12 cellular contexts compared by ENCODE assay signal in the genomic region with DNA sequence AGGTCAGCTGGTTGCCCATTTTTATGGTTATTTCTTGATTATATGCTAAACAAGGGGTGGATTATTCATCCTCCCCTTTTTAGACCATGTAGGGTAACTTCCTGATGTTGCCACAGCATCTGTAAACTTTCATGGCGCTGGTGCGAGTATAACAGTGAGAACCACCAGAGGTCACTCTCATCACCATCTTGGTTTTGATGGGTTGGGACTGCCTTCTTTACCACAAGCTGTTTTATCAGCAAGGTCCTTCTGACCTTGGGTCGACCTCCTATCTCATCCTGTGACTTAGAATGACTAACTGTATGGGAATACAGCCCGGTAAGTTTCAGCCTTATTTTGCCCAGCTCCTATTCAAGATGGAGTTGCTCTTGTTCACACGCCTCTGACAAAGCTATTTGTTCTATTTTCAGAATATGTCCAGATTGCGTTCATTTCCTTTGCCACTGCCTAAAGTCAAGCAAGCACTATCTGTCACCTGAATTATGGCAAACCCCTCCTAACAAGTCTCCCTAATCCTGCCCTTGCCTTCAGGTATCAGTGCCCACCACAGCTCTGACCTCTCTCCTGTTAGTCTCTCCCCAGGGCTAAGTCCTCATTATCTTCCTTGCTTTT.
DNase-seq lines count a peak whose midpoint lies in the region; ATAC-seq and TF ChIP-seq lines count a peak whose summit lies in the region.
"Had no signal": no experiment of that assay in that cellular context is flagged by ENCODE, and none has a peak within 500 bp of the region (broad histone marks: within the 10 kb centered on the region; RNA-seq: fewer than 3 reads in every experiment).

No MANE protein-coding gene starts in this region.

- H3K27me3 Mint-ChIP-seq in HFFc6 (ENCODE audit: insufficient read depth), result no peaks in the 10 kb centered on the region

- no peaks in the 10 kb centered on the region for H3K4me1 ChIP-seq in Peyer's patch

- no peaks in the 10 kb centered on the region for H3K9me3 ChIP-seq in Peyer's patch

- POLR2A ChIA-PET in BJ (lab: Charles Lee), result interaction anchor here (0.8 kb wide), 1 partner anchor 11 kb away, joined by 5 read pairs; no protein-coding TSS in a partner anchor

- H3K36me3 ChIP-seq in BJ (ENCODE audit: control insufficient read depth, insufficient read depth, low read length) (no peaks in the 10 kb centered on the region), Peyer's patch (no peaks in the 10 kb centered on the region)

- no peak for ATAC-seq in HG03460 (IDR thresholded peaks at IDR 0.05; ENCODE audit: unreplicated experiment)
- ATAC-seq in GM21737 (IDR thresholded peaks at IDR 0.05; ENCODE audit: unreplicated experiment), result no peak
- ATAC-seq: HCT116 had no signal

- no peaks in the 10 kb centered on the region for H3K9me3 Mint-ChIP-seq in HFFc6

- no peak overlapping the region for H3K27ac Mint-ChIP-seq in HFFc6

- peak; percentile 38 for TF ChIP-seq CTCF in BJ (IDR thresholded peaks at IDR 0.05; ENCODE audit: insufficient read depth, low read depth, low read length)
- TF ChIP-seq CTCF in HFFc6 (IDR thresholded peaks at IDR 0.05), result peak; percentile 72
- TF ChIP-seq CTCF in VCaP (conservative IDR thresholded peaks at IDR 0.05), result peak; percentile 79
- peak in 2 of 6 experiments; percentile 8 to 9 for TF ChIP-seq CTCF in Peyer's patch (IDR thresholded peaks at IDR 0.05)

- no peaks in the 10 kb centered on the region for H3K4me1 Mint-ChIP-seq in HFFc6 (ENCODE audit: low read depth)

- no peak for TF ChIP-seq POLR2A in Peyer's patch (IDR thresholded peaks at IDR 0.05)

- DNase-seq in BJ (ENCODE audit: low read depth) (no peak), HFFc6 (peak; percentile 23), iris pigment epithelial cell (ENCODE audit: low read depth) (peak; percentile 60), Peyer's patch (no peak)
- no peak for DNase-seq in stimulated activated CD4-positive, alpha-beta T cell treated with anti-CD3 and anti-CD28 coated beads, Interleukin-4, amount 100 ng/mL, for 1 hour
- DNase-seq: activated CD4-positive, alpha-beta T cell treated with anti-CD3 and anti-CD28 coated beads for 4 hours; caudate nucleus; NCI-H2081 treated with DMSO at 0.1 percent for 48 hours had no signal

- no peaks in the 10 kb centered on the region; the same call in 1 of the 2 replicates for H3K36me3 Mint-ChIP-seq in HFFc6 (ENCODE audit: low read depth)

- H3K4me3 ChIP-seq in BJ (ENCODE audit: low read depth, low read length) (no peak overlapping the region), Peyer's patch (no peak overlapping the region)

- CTCF ChIA-PET in BJ (lab: Yijun Ruan, JAX), result interaction anchor here (0.9 to 1.6 kb wide), 5 partner anchors 10 to 65 kb away, joined by 3 to 6 read pairs (median 3); no protein-coding TSS in a partner anchor

- H3K27me3 ChIP-seq in BJ (ENCODE audit: control insufficient read depth, insufficient read depth, low read length), result no peaks in the 10 kb centered on the region
- H3K27me3 ChIP-seq in Peyer's patch, result no peaks in the 10 kb centered on the region

- H3K4me3 Mint-ChIP-seq in HFFc6, result no peak overlapping the region

- H3K27ac ChIP-seq in VCaP (no peak overlapping the region), Peyer's patch (no peak overlapping the region)

Comparison
In these comparisons a context has a peak if more than half of its experiments do, and no peak if none do; other contexts are left out.
1. DNase-seq: peak in HFFc6 (single experiment) and iris pigment epithelial cell (single experiment); none in BJ (single experiment), Peyer's patch (0 of 3) and stimulated activated CD4-positive, alpha-beta T cell treated with anti-CD3 and anti-CD28 coated beads, Interleukin-4, amount 100 ng/mL, for 1 hour (single experiment).